8 cellular contexts compared by ENCODE assay signal in the genomic region with DNA sequence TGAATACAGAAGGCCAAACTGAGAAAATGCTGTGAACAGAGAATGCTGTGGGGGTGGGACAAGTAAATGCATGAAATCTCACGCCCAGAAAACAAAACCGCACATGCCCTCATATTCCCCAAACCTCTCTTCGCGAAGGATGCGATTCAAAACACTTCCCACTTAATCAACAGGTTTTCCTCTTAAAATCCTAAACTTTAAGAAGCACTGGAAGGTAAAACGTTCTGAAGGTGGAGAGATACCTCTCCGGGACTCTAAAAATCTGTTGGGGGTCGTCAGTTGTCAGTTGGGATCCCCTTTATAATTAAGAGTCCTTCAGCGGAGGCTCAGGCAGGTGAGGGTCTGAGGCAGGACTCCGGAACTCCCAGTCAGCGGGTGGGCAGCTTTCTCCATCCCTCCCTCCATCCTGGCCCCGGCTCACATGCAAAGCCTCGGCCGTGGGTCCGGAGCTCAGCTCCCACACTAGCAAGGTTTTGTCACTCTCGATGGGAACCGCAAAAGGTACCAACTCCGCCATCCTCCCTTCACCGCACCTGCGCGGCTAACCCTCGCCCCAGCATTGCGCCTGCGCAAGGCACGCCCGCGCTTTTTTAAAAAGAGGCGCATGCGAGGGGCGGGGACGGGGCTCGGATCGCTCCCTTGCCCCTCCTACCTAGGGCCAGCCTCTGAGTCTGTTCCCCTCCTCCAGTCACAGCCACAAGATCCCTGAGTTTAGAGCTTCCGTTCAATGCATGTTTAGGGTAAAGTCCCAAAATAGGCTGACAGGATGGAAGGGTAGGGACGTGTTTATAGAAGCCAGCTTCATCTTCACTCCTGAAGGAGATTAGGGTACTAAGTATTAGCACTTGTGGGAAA. TPM values are rescaled to one million over a fixed set of nuclear protein-coding genes. Genes with fewer than 3 reads are reported as not detected.
DNase-seq lines count a peak whose midpoint lies in the region; ATAC-seq and TF ChIP-seq lines count a peak whose summit lies in the region.

A gene with protein sequence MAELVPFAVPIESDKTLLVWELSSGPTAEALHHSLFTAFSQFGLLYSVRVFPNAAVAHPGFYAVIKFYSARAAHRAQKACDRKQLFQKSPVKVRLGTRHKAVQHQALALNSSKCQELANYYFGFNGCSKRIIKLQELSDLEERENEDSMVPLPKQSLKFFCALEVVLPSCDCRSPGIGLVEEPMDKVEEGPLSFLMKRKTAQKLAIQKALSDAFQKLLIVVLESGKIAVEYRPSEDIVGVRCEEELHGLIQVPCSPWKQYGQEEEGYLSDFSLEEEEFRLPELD (minus strand): TSS at position 563 of the 855 bp plus-strand sequence. CDS start 46 bp downstream, at position 517.

- TF ChIP-seq POLR2A in HCT116 (IDR thresholded peaks at IDR 0.05; ENCODE audit: borderline replicate concordance, extremely low read depth, insufficient read depth, insufficient read length): peak; percentile 81

- H3K27me3 Mint-ChIP-seq in T-helper 1 cell treated with Interleukin-12 subunit alpha and Interleukin-12 subunit beta and Interleukin-4 antibody, amounts not matched to agents 30 μg/mL and 1 μg/mL, for 36 hours (ENCODE audit: low read depth): peaks cover 12% of the 10 kb centered on the region

- H3K9me3 ChIP-seq in HCT116 (ENCODE audit: control insufficient read depth in 1 of 2, insufficient read depth in 1 of 2, low read depth in 1 of 2, low read length in 2 of 2): no peaks in the 10 kb centered on the region

- peaks cover 9 to 28% of the 10 kb centered on the region in 2 experiments for H3K4me1 ChIP-seq in HCT116 (ENCODE audit: control insufficient read depth in 1 of 2, insufficient read depth in 2 of 2, low read length in 2 of 2)

- H3K4me2 ChIP-seq in HCT116 (ENCODE audit: low read length): peak within 1 kb of the TSS; percentile 84

- peaks cover 27% of the 10 kb centered on the region for H3K4me1 Mint-ChIP-seq in T-helper 1 cell treated with Interleukin-12 subunit alpha and Interleukin-12 subunit beta and Interleukin-4 antibody, amounts not matched to agents 30 μg/mL and 1 μg/mL, for 36 hours (ENCODE audit: low read depth)

- peaks cover 6% of the 10 kb centered on the region for H3K36me3 Mint-ChIP-seq in T-helper 1 cell treated with Interleukin-12 subunit alpha and Interleukin-12 subunit beta and Interleukin-4 antibody, amounts not matched to agents 30 μg/mL and 1 μg/mL, for 36 hours (ENCODE audit: low read depth)

- H3K9ac ChIP-seq in HCT116 (ENCODE audit: low read length): peak within 1 kb of the TSS; percentile 62

- no peaks in the 10 kb centered on the region for H3K36me3 ChIP-seq in HCT116 (ENCODE audit: control insufficient read depth in 1 of 2, insufficient read depth in 2 of 2, low read length in 2 of 2)

- H3K4me3 ChIP-seq in HCT116 (replicated peaks in 1 of 2; ENCODE audit: low read depth in 1 of 2, low read length in 2 of 2) (peak within 1 kb of the TSS; percentile 65 to 68), skeletal muscle cell (ENCODE audit: low read depth, low read length) (peak within 1 kb of the TSS; percentile 47)

- H3K79me2 ChIP-seq in HCT116 (ENCODE audit: insufficient read depth, low read length): no peaks in the 10 kb centered on the region

- RAD21 ChIA-PET in HCT116 (lab: Charles Lee; ENCODE audit: low non-redundant PET in 1 of 2, low total read pairs in 2 of 2, uncharacterized antibody in 2 of 2, unreplicated experiment in 2 of 2): no interaction called here

- BruUV-seq in HCT116 (replicated peaks; lab: Mats Ljungman, UMichigan): no TSS peak

- H3K4me3 Mint-ChIP-seq in T-helper 1 cell treated with Interleukin-12 subunit alpha and Interleukin-12 subunit beta and Interleukin-4 antibody, amounts not matched to agents 30 μg/mL and 1 μg/mL, for 36 hours: peak within 1 kb of the TSS; percentile 87

- CTCF ChIA-PET in HCT116 (lab: Charles Lee): interaction anchor here (0.7 to 1.5 kb wide), 3 partner anchors 166 to 699 kb away, joined by 3 read pairs; no protein-coding TSS in a partner anchor

- intact Hi-C loops in HCT116 (cut with micrococcal nuclease): no loop called here

- no peaks in the 10 kb centered on the region for H4K20me1 ChIP-seq in HCT116 (ENCODE audit: insufficient read depth)

- POLR2A ChIA-PET in HCT116 (lab: Charles Lee): no interaction called here

- no peak for TF ChIP-seq CTCF in HCT116 (IDR thresholded peaks at IDR 0.05 in 2 of 3, conservative IDR thresholded peaks at IDR 0.05 in 1 of 3; ENCODE audit: borderline replicate concordance in 1 of 3, insufficient read depth in 1 of 3, low read depth in 2 of 3, low read length in 2 of 3)

- no peak for TF ChIP-seq RAD21 in HCT116 (IDR thresholded peaks at IDR 0.05; ENCODE audit: low read depth)

- peak; percentile 82 for DNase-seq in DMS153 (lab: John Stamatoyannopoulos, UW)
- peak; percentile 68 for DNase-seq in HCT116 (ENCODE audit: low read depth, low spot score)
- DNase-seq in NCI-H1694 treated with DMSO at 0.1 percent for 48 hours (lab: John Stamatoyannopoulos, UW): peak; percentile 68
- DNase-seq in amygdala (lab: John Stamatoyannopoulos, UW): peak in 41 of 56 donors; percentile 2 to 72 (median 25)
- DNase-seq in iPS DF 19.7 (ENCODE audit: low read depth, low spot score): peak; percentile 72
- DNase-seq in skeletal muscle cell (ENCODE audit: low read depth): peak; percentile 9
- DNase-seq in mesenteric fat pad (ENCODE audit: low spot score): no peak

- ATAC-seq in HCT116: peak; percentile 99

- H3K27me3 ChIP-seq in HCT116 (ENCODE audit: insufficient read depth, low read length): no peaks in the 10 kb centered on the region

- H2AFZ ChIP-seq in HCT116 (ENCODE audit: low read depth, low read length, poor library complexity, severe bottlenecking): peak within 1 kb of the TSS; percentile 89

- no peaks in the 10 kb centered on the region for H3K9me3 Mint-ChIP-seq in T-helper 1 cell treated with Interleukin-12 subunit alpha and Interleukin-12 subunit beta and Interleukin-4 antibody, amounts not matched to agents 30 μg/mL and 1 μg/mL, for 36 hours

- peak within 1 kb of the TSS; percentile 93 for H3K27ac Mint-ChIP-seq in T-helper 1 cell treated with Interleukin-12 subunit alpha and Interleukin-12 subunit beta and Interleukin-4 antibody, amounts not matched to agents 30 μg/mL and 1 μg/mL, for 36 hours

- H3K9me2 ChIP-seq in HCT116 (ENCODE audit: insufficient read depth): no peaks in the 10 kb centered on the region

- H3K27ac ChIP-seq in HCT116 (ENCODE audit: low read depth, low read length): peak within 1 kb of the TSS; percentile 35; the same call in 1 of the 2 replicates

TF ChIP-seq in HCT116, 20 proteins besides CTCF, POLR2A, EP300 and RAD21 (continues in another document):
- TF ChIP-seq EZH2phosphoT487 (IDR thresholded peaks at IDR 0.05; ENCODE audit: borderline replicate concordance) (no peak), ELF1 (IDR thresholded peaks at IDR 0.05; ENCODE audit: borderline replicate concordance, low read depth) (no peak), SIN3A (IDR thresholded peaks at IDR 0.05; ENCODE audit: low read depth) (no peak), CEBPB (IDR thresholded peaks at IDR 0.05; ENCODE audit: low read depth) (no peak), ZFX (IDR thresholded peaks at IDR 0.05) (no peak), JUND (IDR thresholded peaks at IDR 0.05) (no peak), TCF7L2 (IDR thresholded peaks at IDR 0.05; ENCODE audit: borderline replicate concordance, extremely low read depth, insufficient read depth, insufficient read length) (no peak)
- TF ChIP-seq, protein P1, sequence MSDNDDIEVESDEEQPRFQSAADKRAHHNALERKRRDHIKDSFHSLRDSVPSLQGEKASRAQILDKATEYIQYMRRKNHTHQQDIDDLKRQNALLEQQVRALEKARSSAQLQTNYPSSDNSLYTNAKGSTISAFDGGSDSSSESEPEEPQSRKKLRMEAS (IDR thresholded peaks at IDR 0.05): peak; percentile 89
- TF ChIP-seq, protein P2, sequence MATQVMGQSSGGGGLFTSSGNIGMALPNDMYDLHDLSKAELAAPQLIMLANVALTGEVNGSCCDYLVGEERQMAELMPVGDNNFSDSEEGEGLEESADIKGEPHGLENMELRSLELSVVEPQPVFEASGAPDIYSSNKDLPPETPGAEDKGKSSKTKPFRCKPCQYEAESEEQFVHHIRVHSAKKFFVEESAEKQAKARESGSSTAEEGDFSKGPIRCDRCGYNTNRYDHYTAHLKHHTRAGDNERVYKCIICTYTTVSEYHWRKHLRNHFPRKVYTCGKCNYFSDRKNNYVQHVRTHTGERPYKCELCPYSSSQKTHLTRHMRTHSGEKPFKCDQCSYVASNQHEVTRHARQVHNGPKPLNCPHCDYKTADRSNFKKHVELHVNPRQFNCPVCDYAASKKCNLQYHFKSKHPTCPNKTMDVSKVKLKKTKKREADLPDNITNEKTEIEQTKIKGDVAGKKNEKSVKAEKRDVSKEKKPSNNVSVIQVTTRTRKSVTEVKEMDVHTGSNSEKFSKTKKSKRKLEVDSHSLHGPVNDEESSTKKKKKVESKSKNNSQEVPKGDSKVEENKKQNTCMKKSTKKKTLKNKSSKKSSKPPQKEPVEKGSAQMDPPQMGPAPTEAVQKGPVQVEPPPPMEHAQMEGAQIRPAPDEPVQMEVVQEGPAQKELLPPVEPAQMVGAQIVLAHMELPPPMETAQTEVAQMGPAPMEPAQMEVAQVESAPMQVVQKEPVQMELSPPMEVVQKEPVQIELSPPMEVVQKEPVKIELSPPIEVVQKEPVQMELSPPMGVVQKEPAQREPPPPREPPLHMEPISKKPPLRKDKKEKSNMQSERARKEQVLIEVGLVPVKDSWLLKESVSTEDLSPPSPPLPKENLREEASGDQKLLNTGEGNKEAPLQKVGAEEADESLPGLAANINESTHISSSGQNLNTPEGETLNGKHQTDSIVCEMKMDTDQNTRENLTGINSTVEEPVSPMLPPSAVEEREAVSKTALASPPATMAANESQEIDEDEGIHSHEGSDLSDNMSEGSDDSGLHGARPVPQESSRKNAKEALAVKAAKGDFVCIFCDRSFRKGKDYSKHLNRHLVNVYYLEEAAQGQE (IDR thresholded peaks at IDR 0.05; ENCODE audit: low read depth): no peak
- TF ChIP-seq, protein P3, sequence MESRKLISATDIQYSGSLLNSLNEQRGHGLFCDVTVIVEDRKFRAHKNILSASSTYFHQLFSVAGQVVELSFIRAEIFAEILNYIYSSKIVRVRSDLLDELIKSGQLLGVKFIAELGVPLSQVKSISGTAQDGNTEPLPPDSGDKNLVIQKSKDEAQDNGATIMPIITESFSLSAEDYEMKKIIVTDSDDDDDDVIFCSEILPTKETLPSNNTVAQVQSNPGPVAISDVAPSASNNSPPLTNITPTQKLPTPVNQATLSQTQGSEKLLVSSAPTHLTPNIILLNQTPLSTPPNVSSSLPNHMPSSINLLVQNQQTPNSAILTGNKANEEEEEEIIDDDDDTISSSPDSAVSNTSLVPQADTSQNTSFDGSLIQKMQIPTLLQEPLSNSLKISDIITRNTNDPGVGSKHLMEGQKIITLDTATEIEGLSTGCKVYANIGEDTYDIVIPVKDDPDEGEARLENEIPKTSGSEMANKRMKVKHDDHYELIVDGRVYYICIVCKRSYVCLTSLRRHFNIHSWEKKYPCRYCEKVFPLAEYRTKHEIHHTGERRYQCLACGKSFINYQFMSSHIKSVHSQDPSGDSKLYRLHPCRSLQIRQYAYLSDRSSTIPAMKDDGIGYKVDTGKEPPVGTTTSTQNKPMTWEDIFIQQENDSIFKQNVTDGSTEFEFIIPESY (IDR thresholded peaks at IDR 0.05; ENCODE audit: extremely low read depth, insufficient replicate concordance, low read length): no peak

RNA-seq across cellular contexts. Expression of the gene that starts here (rescaled TPM):
- total RNA-seq in HCT116 (2021; ENCODE audit: unreplicated experiment): 11.7 TPM
- 7.1 and 10.0 TPM in 2 replicates for polyA plus RNA-seq in HCT116 (2012)
- total RNA-seq in mesenteric fat pad: not detected

Comparison
In these comparisons a context has a peak if more than half of its experiments do, and no peak if none do; other contexts are left out.
1. RNA of the gene that starts here (total RNA-seq): 11.7 TPM in HCT116 (single experiment); not detected in mesenteric fat pad (single experiment); every median in the first group is over 10 times any median in the second.